ENCODE assay signal across 8 cellular contexts in the genomic region with DNA sequence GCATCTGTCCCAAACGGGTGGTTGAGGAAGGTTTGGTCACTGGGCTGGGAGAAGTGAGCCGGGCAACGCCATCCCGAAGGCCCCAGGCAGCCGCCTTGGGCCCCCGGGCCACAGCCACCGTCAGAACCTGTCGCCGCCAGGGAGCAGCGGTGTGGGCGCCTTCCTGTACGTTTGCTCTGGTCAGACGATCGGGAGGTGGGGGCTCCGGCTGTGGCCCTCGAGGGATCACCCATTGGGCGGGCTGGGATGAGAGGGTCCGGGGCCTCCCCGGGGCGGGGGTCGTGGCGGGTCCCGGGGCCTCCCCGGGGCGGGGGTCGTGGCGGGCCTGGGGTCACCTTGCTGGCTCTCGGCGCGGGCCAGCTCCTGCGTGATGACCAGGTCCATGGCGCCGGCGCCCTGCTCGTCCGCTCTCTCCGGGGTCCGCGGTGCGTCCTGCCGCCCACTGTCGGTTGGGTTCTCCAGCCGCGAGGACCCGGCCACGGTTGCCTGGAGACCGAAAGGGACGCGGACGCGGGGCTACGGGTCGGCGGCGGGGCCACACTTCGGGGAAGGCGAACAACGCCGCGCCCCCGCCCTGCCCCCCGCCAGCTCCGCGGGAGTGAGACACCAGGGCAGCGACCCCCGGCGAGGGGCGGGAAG. TPM values are rescaled to one million over a fixed set of nuclear protein-coding genes. Genes with fewer than 3 reads are reported as not detected.
DNase-seq lines count a peak whose midpoint lies in the region; ATAC-seq and TF ChIP-seq lines count a peak whose summit lies in the region.

A gene (minus strand): TSS at position 470 of the 639 bp plus-strand sequence. CDS start 86 bp downstream, at position 384.

- no peak within 1 kb of the TSS for H3K4ac ChIP-seq in trophoblast cell (ENCODE audit: low read depth, low read length)

- no peak within 1 kb of the TSS for H2AK5ac ChIP-seq in trophoblast cell (ENCODE audit: low read length)

- H3K27me3 Mint-ChIP-seq in GM23338 (ENCODE audit: insufficient read depth, low read depth, poor library complexity): peaks cover 18% of the 10 kb centered on the region
- peaks cover 58% of the 10 kb centered on the region for H3K27me3 Mint-ChIP-seq in activated naive CD8-positive, alpha-beta T cell treated with anti-CD3 and anti-CD28 coated beads, Interleukin-2, amount 50 U/mL, for 24 hours

- DNase-seq in GM23338 (ENCODE audit: low spot score) (peak; percentile 89), left ventricle myocardium inferior (peak; percentile 57), trophoblast cell (no peak), NCI-H1436 (lab: John Stamatoyannopoulos, UW) (no peak), DMS153 treated with DMSO at 0.1 percent for 48 hours (lab: John Stamatoyannopoulos, UW; ENCODE audit: unreplicated experiment) (no peak), NCI-H2081 (lab: John Stamatoyannopoulos, UW) (no peak)
- peak; percentile 44 for DNase-seq in activated naive CD8-positive, alpha-beta T cell treated with anti-CD3 and anti-CD28 coated beads, Interleukin-2, amount 50 U/mL, for 24 hours

- H3K79me1 ChIP-seq in trophoblast cell (ENCODE audit: low read length): no peaks in the 10 kb centered on the region

- no peak within 1 kb of the TSS for H3K14ac ChIP-seq in trophoblast cell (ENCODE audit: low read length)

- H2BK12ac ChIP-seq in trophoblast cell (ENCODE audit: low read length): no peak within 1 kb of the TSS

- WGBS in trophoblast cell (ENCODE audit: extremely low coverage, insufficient coverage, insufficient read length): no CpG with 5 or more reads among the region's 68 CpGs

- peak within 1 kb of the TSS; percentile 66 for H3K4me3 ChIP-seq in ACC112 (ENCODE audit: low read depth, low read length)
- peak within 1 kb of the TSS; percentile 62 for H3K4me3 ChIP-seq in GM23338
- H3K4me3 ChIP-seq in left ventricle myocardium inferior: peak within 1 kb of the TSS; percentile 77
- H3K4me3 ChIP-seq in trophoblast cell (ENCODE audit: low read depth, low read length): peak within 1 kb of the TSS; percentile 72

- H3K4me2 ChIP-seq in GM23338: peak within 1 kb of the TSS; percentile 84
- H3K4me2 ChIP-seq in trophoblast cell (ENCODE audit: low read length): peak within 1 kb of the TSS; percentile 69

- H3K4me1 ChIP-seq in ACC112 (ENCODE audit: control insufficient read depth, insufficient read depth, low read length, unreplicated experiment): no peaks in the 10 kb centered on the region
- 0 out of 2 replicates have a peak, but pooled peaks cover under 1% of the 10 kb centered on the region for H3K4me1 ChIP-seq in GM23338 (ENCODE audit: insufficient read depth)
- H3K4me1 ChIP-seq in left ventricle myocardium inferior: peaks cover 16% of the 10 kb centered on the region
- H3K4me1 ChIP-seq in trophoblast cell (ENCODE audit: control insufficient read depth in 1 of 2, insufficient read depth in 2 of 2, low read length in 2 of 2): peaks cover 0 to 2% of the 10 kb centered on the region in 2 experiments

- no peaks in the 10 kb centered on the region for H3K9me3 ChIP-seq in left ventricle myocardium inferior (replicated peaks)
- peaks cover 5% of the 10 kb centered on the region for H3K9me3 ChIP-seq in trophoblast cell (ENCODE audit: insufficient read depth, low read depth, low read length)

- H4K12ac ChIP-seq in trophoblast cell (ENCODE audit: low read depth, low read length): peak within 1 kb of the TSS; percentile 16

- peak; percentile 69 for ATAC-seq in GM23338
- no peak for ATAC-seq in activated naive CD8-positive, alpha-beta T cell treated with anti-CD3 and anti-CD28 coated beads, Interleukin-2, amount 50 U/mL, for 24 hours

- H3K9ac ChIP-seq in trophoblast cell (ENCODE audit: low read length): no peak within 1 kb of the TSS

- no peak within 1 kb of the TSS for H3K27ac ChIP-seq in ACC112 (ENCODE audit: low read depth, low read length)
- no peak within 1 kb of the TSS for H3K27ac ChIP-seq in GM23338 (ENCODE audit: low read depth)
- no peak within 1 kb of the TSS for H3K27ac ChIP-seq in left ventricle myocardium inferior (replicated peaks)
- no peak within 1 kb of the TSS for H3K27ac ChIP-seq in trophoblast cell (ENCODE audit: low read depth, low read length)

- no peaks in the 10 kb centered on the region for H3F3A ChIP-seq in GM23338 (replicated peaks; ENCODE audit: low read depth)

- H3K36me3 ChIP-seq in ACC112 (ENCODE audit: insufficient read depth, low read length) (no peaks in the 10 kb centered on the region), GM23338 (ENCODE audit: insufficient read depth) (no peaks in the 10 kb centered on the region), left ventricle myocardium inferior (no peaks in the 10 kb centered on the region), trophoblast cell (ENCODE audit: control insufficient read depth in 1 of 2, insufficient read depth in 2 of 2, low read length in 2 of 2) (no peaks in the 10 kb centered on the region)

- H3K18ac ChIP-seq in trophoblast cell (ENCODE audit: low read length): no peak within 1 kb of the TSS

- H3K27me3 ChIP-seq in ACC112 (ENCODE audit: insufficient read depth, low read length) (peaks cover 27% of the 10 kb centered on the region), GM23338 (ENCODE audit: insufficient read depth) (no peaks in the 10 kb centered on the region), left ventricle myocardium inferior (ENCODE audit: low read depth) (peaks cover 86% of the 10 kb centered on the region), trophoblast cell (ENCODE audit: insufficient read depth, low read length) (no peaks in the 10 kb centered on the region)

- H3K9me3 Mint-ChIP-seq in GM23338: no peaks in the 10 kb centered on the region
- H3K9me3 Mint-ChIP-seq in activated naive CD8-positive, alpha-beta T cell treated with anti-CD3 and anti-CD28 coated beads, Interleukin-2, amount 50 U/mL, for 24 hours: no peaks in the 10 kb centered on the region

- H3K4me1 Mint-ChIP-seq in GM23338: peaks cover 3% of the 10 kb centered on the region; the same call in 2 of the 3 replicates
- peaks cover 13% of the 10 kb centered on the region for H3K4me1 Mint-ChIP-seq in activated naive CD8-positive, alpha-beta T cell treated with anti-CD3 and anti-CD28 coated beads, Interleukin-2, amount 50 U/mL, for 24 hours

- no peaks in the 10 kb centered on the region for H3K9me2 ChIP-seq in GM23338 (ENCODE audit: insufficient read depth)

- H3K4me3 Mint-ChIP-seq in GM23338: peak within 1 kb of the TSS; percentile 82
- peak within 1 kb of the TSS; percentile 77 for H3K4me3 Mint-ChIP-seq in activated naive CD8-positive, alpha-beta T cell treated with anti-CD3 and anti-CD28 coated beads, Interleukin-2, amount 50 U/mL, for 24 hours

- no peaks in the 10 kb centered on the region; the same call in 2 of the 3 replicates for H3K36me3 Mint-ChIP-seq in GM23338 (ENCODE audit: low read depth)
- no peaks in the 10 kb centered on the region for H3K36me3 Mint-ChIP-seq in activated naive CD8-positive, alpha-beta T cell treated with anti-CD3 and anti-CD28 coated beads, Interleukin-2, amount 50 U/mL, for 24 hours (ENCODE audit: low read depth)

- no peaks in the 10 kb centered on the region for H3K79me2 ChIP-seq in ACC112 (ENCODE audit: control insufficient read depth, insufficient read depth, low read length, unreplicated experiment)
- H3K79me2 ChIP-seq in GM23338 (replicated peaks; ENCODE audit: insufficient read depth): no peaks in the 10 kb centered on the region
- H3K79me2 ChIP-seq in trophoblast cell (ENCODE audit: control insufficient read depth, insufficient read depth, low read length, poor library complexity): no peaks in the 10 kb centered on the region

- no peak within 1 kb of the TSS for H2AFZ ChIP-seq in ACC112 (ENCODE audit: low read length, unreplicated experiment)
- peak within 1 kb of the TSS; percentile 85 for H2AFZ ChIP-seq in GM23338
- no peak within 1 kb of the TSS for H2AFZ ChIP-seq in trophoblast cell (ENCODE audit: insufficient read depth, low read length, poor library complexity)

- H4K8ac ChIP-seq in trophoblast cell (ENCODE audit: low read depth, low read length): peak within 1 kb of the TSS; percentile 38

- intact Hi-C loops in left ventricle myocardium inferior (cut with micrococcal nuclease): no loop called here

- 0 out of 4 replicates have a peak, but pooled peaks of 1 of the 2 experiments have one; percentile 10 for TF ChIP-seq CTCF in GM23338 (conservative IDR thresholded peaks at IDR 0.05; ENCODE audit: low read depth in 2 of 2)
- TF ChIP-seq CTCF in left ventricle myocardium inferior (IDR thresholded peaks at IDR 0.05; ENCODE audit: borderline replicate concordance): peak; percentile 12

- H3K23ac ChIP-seq in trophoblast cell (ENCODE audit: low read length): no peak within 1 kb of the TSS

- H4K20me1 ChIP-seq in GM23338 (replicated peaks; ENCODE audit: insufficient read depth): no peaks in the 10 kb centered on the region

- H3K27ac Mint-ChIP-seq in GM23338: no peak within 1 kb of the TSS
- H3K27ac Mint-ChIP-seq in activated naive CD8-positive, alpha-beta T cell treated with anti-CD3 and anti-CD28 coated beads, Interleukin-2, amount 50 U/mL, for 24 hours: peak within 1 kb of the TSS; percentile 21

- no peak within 1 kb of the TSS for H2BK120ac ChIP-seq in trophoblast cell (ENCODE audit: insufficient read depth, low read length, poor library complexity)

- H4K91ac ChIP-seq in trophoblast cell (ENCODE audit: low read depth, low read length): no peak within 1 kb of the TSS

- H2BK5ac ChIP-seq in trophoblast cell (ENCODE audit: low read depth, low read length, poor library complexity): no peak within 1 kb of the TSS

TF ChIP-seq in GM23338, 12 proteins besides CTCF, POLR2A, EP300 and RAD21:
- TF ChIP-seq CREB1 (CRISPR knock-in tag; IDR thresholded peaks at IDR 0.05; ENCODE audit: low read depth): 0 out of 2 replicates have a peak, but pooled peaks have one; percentile 27
- TF ChIP-seq, protein P1, sequence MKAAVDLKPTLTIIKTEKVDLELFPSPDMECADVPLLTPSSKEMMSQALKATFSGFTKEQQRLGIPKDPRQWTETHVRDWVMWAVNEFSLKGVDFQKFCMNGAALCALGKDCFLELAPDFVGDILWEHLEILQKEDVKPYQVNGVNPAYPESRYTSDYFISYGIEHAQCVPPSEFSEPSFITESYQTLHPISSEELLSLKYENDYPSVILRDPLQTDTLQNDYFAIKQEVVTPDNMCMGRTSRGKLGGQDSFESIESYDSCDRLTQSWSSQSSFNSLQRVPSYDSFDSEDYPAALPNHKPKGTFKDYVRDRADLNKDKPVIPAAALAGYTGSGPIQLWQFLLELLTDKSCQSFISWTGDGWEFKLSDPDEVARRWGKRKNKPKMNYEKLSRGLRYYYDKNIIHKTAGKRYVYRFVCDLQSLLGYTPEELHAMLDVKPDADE (IDR thresholded peaks at IDR 0.05): no peak

RNA-seq across cellular contexts. Expression of the gene that starts here (rescaled TPM):
- 2.8 and 3.1 TPM in 2 replicates for total RNA-seq in GM23338 (2014; rRNA removed; shearing (Covaris generic))
- polyA plus RNA-seq in GM23338 (2016; fragmentation: Nextera tagmentation; extraction: Ambion mirVana): 5.1 and 5.4 TPM in 2 replicates
- 0.99 TPM for total RNA-seq in left ventricle myocardium inferior
- 0.50 and 0.64 TPM in 2 replicates for polyA plus RNA-seq in trophoblast cell (2013)

Comparison
In these comparisons a context has a peak if more than half of its experiments do, and no peak if none do; other contexts are left out.
1. Peak in DNase-seq and H3K4me3 ChIP-seq in left ventricle myocardium inferior; RNA of the gene not detected or under 1 TPM.
2. DNase-seq: peak in GM23338 (single experiment) and activated naive CD8-positive, alpha-beta T cell treated with anti-CD3 and anti-CD28 coated beads, Interleukin-2, amount 50 U/mL, for 24 hours (single experiment); none in trophoblast cell (0 of 2), NCI-H1436 (single experiment), DMS153 treated with DMSO at 0.1 percent for 48 hours (single experiment) and NCI-H2081 (0 of 2).
3. Peak in every context shown above with its lines, with median percentiles within 50 percentile points of each other: H3K4me3 ChIP-seq.